ENCODE assay signal across 28 cellular contexts in genomic region chr2:17101091-17101490, GRCh38.
"Had no signal": no experiment of that assay in that cellular context is flagged by ENCODE, and none has a peak within 500 bp of the region (broad histone marks: within the 10 kb centered on the region; RNA-seq: fewer than 3 reads in every experiment).

No MANE protein-coding gene starts in this region.

- H3K9me3 ChIP-seq: adrenal gland, gastrocnemius medialis, heart left ventricle had no signal

- H3K4me1 ChIP-seq: adrenal gland, gastrocnemius medialis, heart left ventricle had no signal

- DNase-seq: activated CD4-positive, alpha-beta memory T cell treated with anti-CD3 and anti-CD28 coated beads for 36 hours; activated CD4-positive, alpha-beta T cell treated with anti-CD3 and anti-CD28 coated beads for 36 hours; activated CD4-positive, CD25-positive, alpha-beta regulatory T cell; activated CD4-positive, CD25-positive, alpha-beta regulatory T cell treated with anti-CD3 and anti-CD28 coated beads, Interleukin-2, amount 50 U/mL, for 72 hours; activated CD8-positive, alpha-beta memory T cell treated with anti-CD3 and anti-CD28 coated beads, Interleukin-2, amount 10 ng/mL, durations not matched to agents 7 days and 5 days; activated CD8-positive, alpha-beta memory T cell treated with anti-CD3 and anti-CD28 coated beads, Interleukin-2, amount 50 U/mL, for 4 hours; activated CD8-positive, alpha-beta T cell treated with anti-CD3 and anti-CD28 coated beads, Interleukin-2, amount 10 ng/mL, durations not matched to agents 7 days and 5 days; activated effector memory CD4-positive, alpha-beta T cell treated with anti-CD3 and anti-CD28 coated beads, Interleukin-2, amount 50 U/mL, for 16 hours; activated naive CD4-positive, alpha-beta T cell treated with anti-CD3 and anti-CD28 coated beads for 36 hours; activated naive CD8-positive, alpha-beta T cell treated with anti-CD3 and anti-CD28 coated beads for 36 hours; activated naive CD8-positive, alpha-beta T cell treated with anti-CD3 and anti-CD28 coated beads, Interleukin-2, amount 50 U/mL, for 24 hours; activated T-cell treated with anti-CD3 and anti-CD28 coated beads, Interleukin-2, amount 50 U/mL, for 1 hour; activated T-cell treated with anti-CD3 and anti-CD28 coated beads, Interleukin-2, amount 50 U/mL, for 48 hours; adrenal gland; amygdala; aorta; brain microvascular endothelial cell; dorsolateral prefrontal cortex; effector memory CD4-positive, alpha-beta T cell; endodermal cell; gastrocnemius medialis; glutamatergic neuron; heart left ventricle; hypothalamus; T1000 had no signal

- H3K36me3 ChIP-seq: adrenal gland, brain microvascular endothelial cell, gastrocnemius medialis, heart left ventricle had no signal

- H3K27ac ChIP-seq: adrenal gland, brain microvascular endothelial cell, coronary artery, dorsolateral prefrontal cortex, gastrocnemius medialis, heart left ventricle had no signal

- H3K27me3 ChIP-seq: adrenal gland, brain microvascular endothelial cell, dorsolateral prefrontal cortex, gastrocnemius medialis, heart left ventricle had no signal

- ATAC-seq: activated CD4-positive, alpha-beta T cell treated with anti-CD3 and anti-CD28 coated beads for 36 hours; activated CD8-positive, alpha-beta memory T cell treated with anti-CD3 and anti-CD28 coated beads, Interleukin-2, amount 10 ng/mL, durations not matched to agents 7 days and 5 days; activated CD8-positive, alpha-beta T cell treated with anti-CD3 and anti-CD28 coated beads, Interleukin-2, amount 10 ng/mL, durations not matched to agents 7 days and 5 days; activated naive CD8-positive, alpha-beta T cell treated with anti-CD3 and anti-CD28 coated beads, Interleukin-2, amount 50 U/mL, for 24 hours; esophagus mucosa; gastrocnemius medialis; heart left ventricle had no signal

- FAIRE-seq: bronchial epithelial cell had no signal

- H3K4me3 ChIP-seq: adrenal gland, coronary artery, dorsolateral prefrontal cortex, gastrocnemius medialis, heart left ventricle had no signal
